1 cellular context compared by ENCODE assay signal in the genomic region with DNA sequence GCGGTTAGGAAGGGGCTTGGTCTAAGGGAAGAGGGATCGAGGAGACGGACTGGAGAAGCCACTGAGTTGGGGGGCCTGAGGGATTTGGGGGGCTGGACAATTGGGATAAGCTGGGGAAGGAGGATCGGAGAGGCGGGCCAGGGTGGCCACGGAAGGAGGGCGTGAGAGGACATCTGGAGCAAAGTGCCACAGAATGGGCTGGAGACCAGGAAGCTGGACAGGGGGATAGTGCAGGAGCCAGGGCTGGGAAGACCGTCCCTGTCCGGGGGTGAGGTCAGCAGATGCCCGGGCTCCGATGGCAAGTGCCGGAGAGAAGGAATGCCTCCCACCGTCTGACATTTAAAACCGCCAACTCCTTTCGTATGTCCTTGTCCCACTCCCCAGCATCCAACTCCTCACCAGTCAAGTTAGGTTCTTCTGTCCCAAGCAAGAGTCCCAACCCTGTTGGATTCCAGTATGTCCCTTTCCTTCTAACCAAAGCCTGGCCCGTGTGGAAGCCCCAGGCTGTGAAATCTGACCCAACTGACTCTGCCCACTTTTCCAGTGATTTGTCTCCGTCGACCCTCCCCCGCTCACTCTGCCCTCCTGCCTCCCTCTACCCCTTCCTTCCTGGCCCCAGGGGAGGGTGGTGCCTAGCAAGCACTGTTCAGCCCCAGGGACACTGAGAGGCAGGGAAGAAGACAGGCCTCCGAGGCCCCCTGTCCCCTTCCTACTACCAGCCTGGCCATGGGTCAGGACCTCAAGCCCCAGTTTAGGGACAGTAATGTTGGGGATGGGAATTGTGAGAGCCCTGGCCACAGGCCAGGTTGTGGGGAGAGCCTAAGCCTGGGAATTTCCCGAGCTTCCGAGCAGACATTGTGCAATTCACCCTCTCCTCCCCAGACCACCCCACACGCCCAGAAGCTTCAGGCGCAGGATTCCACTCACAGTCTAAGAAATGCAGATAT.
TF ChIP-seq lines count a peak whose summit lies in the region.

No MANE protein-coding gene starts in this region.

TF ChIP-seq in GM23338, 12 proteins besides CTCF, POLR2A, EP300 and RAD21 (continued from another document):
- TF ChIP-seq, protein P1, sequence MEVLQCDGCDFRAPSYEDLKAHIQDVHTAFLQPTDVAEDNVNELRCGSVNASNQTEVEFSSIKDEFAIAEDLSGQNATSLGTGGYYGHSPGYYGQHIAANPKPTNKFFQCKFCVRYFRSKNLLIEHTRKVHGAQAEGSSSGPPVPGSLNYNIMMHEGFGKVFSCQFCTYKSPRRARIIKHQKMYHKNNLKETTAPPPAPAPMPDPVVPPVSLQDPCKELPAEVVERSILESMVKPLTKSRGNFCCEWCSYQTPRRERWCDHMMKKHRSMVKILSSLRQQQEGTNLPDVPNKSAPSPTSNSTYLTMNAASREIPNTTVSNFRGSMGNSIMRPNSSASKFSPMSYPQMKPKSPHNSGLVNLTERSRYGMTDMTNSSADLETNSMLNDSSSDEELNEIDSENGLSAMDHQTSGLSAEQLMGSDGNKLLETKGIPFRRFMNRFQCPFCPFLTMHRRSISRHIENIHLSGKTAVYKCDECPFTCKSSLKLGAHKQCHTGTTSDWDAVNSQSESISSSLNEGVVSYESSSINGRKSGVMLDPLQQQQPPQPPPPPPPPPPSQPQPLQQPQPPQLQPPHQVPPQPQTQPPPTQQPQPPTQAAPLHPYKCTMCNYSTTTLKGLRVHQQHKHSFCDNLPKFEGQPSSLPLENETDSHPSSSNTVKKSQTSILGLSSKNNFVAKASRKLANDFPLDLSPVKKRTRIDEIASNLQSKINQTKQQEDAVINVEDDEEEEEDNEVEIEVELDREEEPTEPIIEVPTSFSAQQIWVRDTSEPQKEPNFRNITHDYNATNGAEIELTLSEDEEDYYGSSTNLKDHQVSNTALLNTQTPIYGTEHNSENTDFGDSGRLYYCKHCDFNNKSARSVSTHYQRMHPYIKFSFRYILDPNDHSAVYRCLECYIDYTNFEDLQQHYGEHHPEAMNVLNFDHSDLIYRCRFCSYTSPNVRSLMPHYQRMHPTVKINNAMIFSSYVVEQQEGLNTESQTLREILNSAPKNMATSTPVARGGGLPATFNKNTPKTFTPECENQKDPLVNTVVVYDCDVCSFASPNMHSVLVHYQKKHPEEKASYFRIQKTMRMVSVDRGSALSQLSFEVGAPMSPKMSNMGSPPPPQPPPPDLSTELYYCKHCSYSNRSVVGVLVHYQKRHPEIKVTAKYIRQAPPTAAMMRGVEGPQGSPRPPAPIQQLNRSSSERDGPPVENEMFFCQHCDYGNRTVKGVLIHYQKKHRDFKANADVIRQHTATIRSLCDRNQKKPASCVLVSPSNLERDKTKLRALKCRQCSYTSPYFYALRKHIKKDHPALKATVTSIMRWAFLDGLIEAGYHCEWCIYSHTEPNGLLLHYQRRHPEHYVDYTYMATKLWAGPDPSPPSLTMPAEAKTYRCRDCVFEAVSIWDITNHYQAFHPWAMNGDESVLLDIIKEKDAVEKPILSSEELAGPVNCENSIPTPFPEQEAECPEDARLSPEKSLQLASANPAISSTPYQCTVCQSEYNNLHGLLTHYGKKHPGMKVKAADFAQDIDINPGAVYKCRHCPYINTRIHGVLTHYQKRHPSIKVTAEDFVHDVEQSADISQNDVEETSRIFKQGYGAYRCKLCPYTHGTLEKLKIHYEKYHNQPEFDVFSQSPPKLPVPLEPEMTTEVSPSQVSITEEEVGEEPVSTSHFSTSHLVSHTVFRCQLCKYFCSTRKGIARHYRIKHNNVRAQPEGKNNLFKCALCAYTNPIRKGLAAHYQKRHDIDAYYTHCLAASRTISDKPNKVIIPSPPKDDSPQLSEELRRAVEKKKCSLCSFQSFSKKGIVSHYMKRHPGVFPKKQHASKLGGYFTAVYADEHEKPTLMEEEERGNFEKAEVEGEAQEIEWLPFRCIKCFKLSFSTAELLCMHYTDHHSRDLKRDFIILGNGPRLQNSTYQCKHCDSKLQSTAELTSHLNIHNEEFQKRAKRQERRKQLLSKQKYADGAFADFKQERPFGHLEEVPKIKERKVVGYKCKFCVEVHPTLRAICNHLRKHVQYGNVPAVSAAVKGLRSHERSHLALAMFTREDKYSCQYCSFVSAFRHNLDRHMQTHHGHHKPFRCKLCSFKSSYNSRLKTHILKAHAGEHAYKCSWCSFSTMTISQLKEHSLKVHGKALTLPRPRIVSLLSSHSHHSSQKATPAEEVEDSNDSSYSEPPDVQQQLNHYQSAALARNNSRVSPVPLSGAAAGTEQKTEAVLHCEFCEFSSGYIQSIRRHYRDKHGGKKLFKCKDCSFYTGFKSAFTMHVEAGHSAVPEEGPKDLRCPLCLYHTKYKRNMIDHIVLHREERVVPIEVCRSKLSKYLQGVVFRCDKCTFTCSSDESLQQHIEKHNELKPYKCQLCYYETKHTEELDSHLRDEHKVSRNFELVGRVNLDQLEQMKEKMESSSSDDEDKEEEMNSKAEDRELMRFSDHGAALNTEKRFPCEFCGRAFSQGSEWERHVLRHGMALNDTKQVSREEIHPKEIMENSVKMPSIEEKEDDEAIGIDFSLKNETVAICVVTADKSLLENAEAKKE (CRISPR knock-in tag; IDR thresholded peaks at IDR 0.05), result no peak
- TF ChIP-seq POLR2AphosphoS5 (IDR thresholded peaks at IDR 0.05; ENCODE audit: low read depth), result peak; percentile 49
